1 cellular context compared by ENCODE assay signal in the genomic region with DNA sequence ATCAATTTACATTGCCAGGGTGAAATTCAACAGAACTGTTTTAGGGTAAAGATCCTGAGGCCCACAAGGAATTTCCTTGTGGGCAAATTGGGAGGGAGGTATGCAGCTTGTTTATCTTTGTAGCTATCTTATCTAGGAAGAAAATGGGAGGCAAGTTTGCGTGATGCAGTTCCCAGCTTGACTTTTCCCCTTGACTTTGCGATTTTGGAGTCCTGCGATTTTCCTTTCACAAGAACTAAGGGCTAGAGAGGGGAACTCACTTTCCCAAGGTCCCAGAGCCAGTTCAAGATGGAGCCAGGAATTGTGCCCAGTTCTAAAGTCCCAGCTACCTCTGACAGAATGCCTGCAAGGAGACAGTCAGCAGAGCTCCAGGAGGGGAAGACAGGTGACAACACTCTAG.
TF ChIP-seq lines count a peak whose summit lies in the region.

No MANE protein-coding gene starts in this region.

TF ChIP-seq in IMR-90, 13 proteins besides CTCF, POLR2A, EP300 and RAD21:
- no peak for TF ChIP-seq RCOR1 (IDR thresholded peaks at IDR 0.05; ENCODE audit: insufficient replicate concordance, low read length)
- no peak for TF ChIP-seq CHD1 (IDR thresholded peaks at IDR 0.05; ENCODE audit: low read depth, low read length)
- TF ChIP-seq, protein P1, sequence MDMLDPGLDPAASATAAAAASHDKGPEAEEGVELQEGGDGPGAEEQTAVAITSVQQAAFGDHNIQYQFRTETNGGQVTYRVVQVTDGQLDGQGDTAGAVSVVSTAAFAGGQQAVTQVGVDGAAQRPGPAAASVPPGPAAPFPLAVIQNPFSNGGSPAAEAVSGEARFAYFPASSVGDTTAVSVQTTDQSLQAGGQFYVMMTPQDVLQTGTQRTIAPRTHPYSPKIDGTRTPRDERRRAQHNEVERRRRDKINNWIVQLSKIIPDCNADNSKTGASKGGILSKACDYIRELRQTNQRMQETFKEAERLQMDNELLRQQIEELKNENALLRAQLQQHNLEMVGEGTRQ (IDR thresholded peaks at IDR 0.05; ENCODE audit: low read depth, low read length): no peak
